10 cellular contexts compared by ENCODE assay signal in the genomic region with DNA sequence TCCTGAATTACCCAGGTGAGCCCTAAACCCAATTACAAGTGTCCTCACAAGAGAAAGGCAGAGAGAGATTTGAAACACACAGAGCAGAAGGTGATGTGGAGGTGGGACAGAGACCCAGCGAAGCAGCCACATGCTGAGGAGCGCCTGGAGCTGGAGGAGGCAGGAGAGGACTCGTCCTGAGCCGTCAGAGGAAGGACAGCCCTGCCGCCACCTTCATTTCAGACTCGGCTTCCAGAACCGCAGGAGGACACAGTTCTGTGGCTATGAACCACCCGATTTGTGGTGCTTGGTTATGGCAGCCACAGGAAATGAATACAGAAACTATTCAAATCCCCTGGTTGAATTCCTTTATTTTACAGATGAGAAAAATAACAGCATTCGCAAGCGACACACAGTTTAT. TPM values are rescaled to one million over a fixed set of nuclear protein-coding genes. Genes with fewer than 3 reads are reported as not detected.
DNase-seq lines count a peak whose midpoint lies in the region; ATAC-seq and TF ChIP-seq lines count a peak whose summit lies in the region.
"Had no signal": no experiment of that assay in that cellular context is flagged by ENCODE, and none has a peak within 500 bp of the region (broad histone marks: within the 10 kb centered on the region; RNA-seq: fewer than 3 reads in every experiment).

No MANE protein-coding gene starts in this region.

- TF ChIP-seq CTCF in dorsolateral prefrontal cortex (IDR thresholded peaks at IDR 0.05 in 54 of 56, conservative IDR thresholded peaks at IDR 0.05 in 2 of 56; ENCODE audit: low read depth in 1 of 56, partially characterized antibody in 56 of 56) (no peak), mucosa of descending colon (IDR thresholded peaks at IDR 0.05) (no peak)

- no peak for ATAC-seq in mucosa of descending colon

- intact Hi-C loops in dorsolateral prefrontal cortex (cut with DNase I) (no loop called here), mucosa of descending colon (cut with DNase I, micrococcal nuclease) (no loop called here)

- DNase-seq in activated CD4-positive, alpha-beta T cell treated with anti-CD3 and anti-CD28 coated beads, Interleukin-2, amount 50 U/mL, for 48 hours, result peak; percentile 6 to 12
- no peak for DNase-seq in activated CD4-positive, alpha-beta T cell treated with anti-CD3 and anti-CD28 coated beads, Interleukin-2, amount 50 U/mL, for 4 hours
- DNase-seq in dorsolateral prefrontal cortex, result peak in 1 of 10 donors; percentile 51
- no peak for DNase-seq in mucosa of descending colon
- no peak for DNase-seq in NCI-H446 treated with DMSO at 0.1 percent for 48 hours (lab: John Stamatoyannopoulos, UW)
- no peak for DNase-seq in dedifferentiated amniotic fluid mesenchymal stem cell (ENCODE audit: extremely low spot score)

- H3K27me3 ChIP-seq in dorsolateral prefrontal cortex (no peaks in the 10 kb centered on the region), subcutaneous abdominal adipose tissue (ENCODE audit: control insufficient read depth in 5 of 5, insufficient read depth in 4 of 5, low read length in 5 of 5) (peaks cover 0 to 2% (median 0%) of the 10 kb centered on the region in 5 donors)
- H3K27me3 ChIP-seq: right lobe of liver had no signal

- no peak overlapping the region for H3K9ac ChIP-seq in subcutaneous abdominal adipose tissue (ENCODE audit: low read length in 5 of 5)

- no peaks in the 10 kb centered on the region for H3K36me3 ChIP-seq in KOPT-K1 (ENCODE audit: insufficient read depth, low read length)
- no peaks in the 10 kb centered on the region for H3K36me3 ChIP-seq in subcutaneous abdominal adipose tissue (ENCODE audit: control insufficient read depth in 5 of 5, insufficient read depth in 5 of 5, low read length in 5 of 5)
- H3K36me3 ChIP-seq in mucosa of descending colon (ENCODE audit: low read depth), result no peaks in the 10 kb centered on the region
- H3K36me3 ChIP-seq: right lobe of liver had no signal

- peak overlapping the region; percentile 50 for H3K27ac ChIP-seq in KOPT-K1 (ENCODE audit: low read depth, low read length, poor library complexity, severe bottlenecking)
- H3K27ac ChIP-seq in dorsolateral prefrontal cortex, result peak overlapping the region in 10 of 59 donors; percentile 3 to 55 (median 39)
- peak overlapping the region; percentile 15 for H3K27ac ChIP-seq in subcutaneous abdominal adipose tissue (ENCODE audit: low read depth, low read length)
- H3K27ac ChIP-seq: right lobe of liver, RWPE1 had no signal

- H3K9me3 ChIP-seq in KOPT-K1 (ENCODE audit: insufficient read depth, low read length, poor library complexity, severe bottlenecking), result no peaks in the 10 kb centered on the region
- H3K9me3 ChIP-seq in subcutaneous abdominal adipose tissue (ENCODE audit: control insufficient read depth in 5 of 5, low read length in 5 of 5), result no peaks in the 10 kb centered on the region
- H3K9me3 ChIP-seq in mucosa of descending colon, result no peaks in the 10 kb centered on the region
- H3K9me3 ChIP-seq: right lobe of liver had no signal

- H3K4me3 ChIP-seq in dorsolateral prefrontal cortex (peak overlapping the region in 44 of 59 donors; percentile 1 to 54 (median 31)), subcutaneous abdominal adipose tissue (ENCODE audit: low read depth in 1 of 5, low read length in 5 of 5) (peak overlapping the region in 4 of 5 donors; percentile 1 to 42 (median 14)), mucosa of descending colon (no peak overlapping the region)
- H3K4me3 ChIP-seq: right lobe of liver had no signal

- H3K4me1 ChIP-seq in subcutaneous abdominal adipose tissue (ENCODE audit: control insufficient read depth in 5 of 5, insufficient read depth in 5 of 5, low read length in 5 of 5), result peaks cover 0 to 13% (median 7%) of the 10 kb centered on the region in 5 donors
- no peaks in the 10 kb centered on the region for H3K4me1 ChIP-seq in mucosa of descending colon (ENCODE audit: low read depth)
- H3K4me1 ChIP-seq: right lobe of liver had no signal

RNA-seq across cellular contexts. Expression of gene FBP1, which starts 16.4 kb away (rescaled TPM):
- total RNA-seq in dorsolateral prefrontal cortex, result 1 to 10 TPM in 84 of 120 experiments, under 1 TPM in 27, not detected in 9; 0.58 to 7.0 (median 1.4) TPM
- total RNA-seq in mucosa of descending colon, result 10 to 100 TPM; 17.6 to 52.4 (median 48.6) TPM

Comparison
In these comparisons a context has a peak if more than half of its experiments do, and no peak if none do; other contexts are left out.
1. DNase-seq: peak in activated CD4-positive, alpha-beta T cell treated with anti-CD3 and anti-CD28 coated beads, Interleukin-2, amount 50 U/mL, for 48 hours (2 of 2); none in activated CD4-positive, alpha-beta T cell treated with anti-CD3 and anti-CD28 coated beads, Interleukin-2, amount 50 U/mL, for 4 hours (0 of 2), mucosa of descending colon (0 of 3), NCI-H446 treated with DMSO at 0.1 percent for 48 hours (single experiment) and dedifferentiated amniotic fluid mesenchymal stem cell (single experiment).